In genomic region chr5:91382530-91383026, GRCh38 we compare ENCODE assay signal across 8 cellular contexts. TPM values are rescaled to one million over a fixed set of nuclear protein-coding genes. Genes with fewer than 3 reads are reported as not detected.
A peak's percentile ranks its signal among the peaks of the same experiment; 100 is the strongest.
DNase-seq lines count a peak whose midpoint lies in the region; ATAC-seq and TF ChIP-seq lines count a peak whose summit lies in the region.

No MANE protein-coding gene starts in this region.

- H3K36me3 ChIP-seq in BLaER1 (no peaks in the 10 kb centered on the region), HEK293 (ENCODE audit: control insufficient read depth in 2 of 2, insufficient read depth in 1 of 2, low read length in 2 of 2) (peaks cover 0 to 3% of the 10 kb centered on the region in 2 experiments; a peak in 1 of 3 replicates), Panc1 (ENCODE audit: control insufficient read depth, insufficient read depth, low read length) (peaks cover 15% of the 10 kb centered on the region), iPS-20b (ENCODE audit: insufficient read depth, low read depth, low read length) (peaks cover 10% of the 10 kb centered on the region), skeletal muscle tissue (ENCODE audit: control insufficient read depth in 3 of 3, insufficient read depth in 3 of 3, low read length in 3 of 3) (peaks cover 0 to 4% (median 0%) of the 10 kb centered on the region in 3 donors)

- peak; percentile 42 for DNase-seq in Panc1 (ENCODE audit: low read depth, low spot score)
- peak; percentile 58 for DNase-seq in astrocyte of the hippocampus (ENCODE audit: low read depth, low spot score)

- H4K20me1 ChIP-seq in BLaER1, result no peaks in the 10 kb centered on the region

- peak overlapping the region; percentile 92 for H3K4me2 ChIP-seq in BLaER1

- H3K27me3 ChIP-seq in BLaER1 (no peaks in the 10 kb centered on the region), Panc1 (ENCODE audit: control insufficient read depth, insufficient read depth, low read length) (no peaks in the 10 kb centered on the region), iPS-20b (ENCODE audit: insufficient read depth, low read length) (no peaks in the 10 kb centered on the region), skeletal muscle tissue (ENCODE audit: control insufficient read depth in 3 of 3, insufficient read depth in 3 of 3, low read length in 3 of 3) (no peaks in the 10 kb centered on the region)

- ATAC-seq in Panc1 (no peak), GM21390 (IDR thresholded peaks at IDR 0.05; ENCODE audit: unreplicated experiment) (no peak), HG03175 (IDR thresholded peaks at IDR 0.05; ENCODE audit: unreplicated experiment) (no peak)

- no peak for TF ChIP-seq CTCF in HEK293 (tag by site-specific recombination; IDR thresholded peaks at IDR 0.05)
- TF ChIP-seq CTCF in Panc1 (IDR thresholded peaks at IDR 0.05), result no peak

- H3K27ac ChIP-seq in BLaER1, result peak overlapping the region; percentile 95
- no peak overlapping the region; the same call in none of the 2 replicates for H3K27ac ChIP-seq in HEK293 (ENCODE audit: extremely low read depth, low read depth, low read length)
- peak overlapping the region; percentile 99 for H3K27ac ChIP-seq in Panc1 (ENCODE audit: low read length)
- H3K27ac ChIP-seq in iPS-20b (ENCODE audit: low read length), result no peak overlapping the region
- H3K27ac ChIP-seq in skeletal muscle tissue (ENCODE audit: low read depth, low read length), result peak overlapping the region; percentile 99

- intact Hi-C loops in Panc1 (cut with micrococcal nuclease; ENCODE audit: unreplicated experiment), result loop anchor here (5.0 to 10.0 kb wide), 2 partner anchors 70 to 448 kb away; no protein-coding TSS in a partner anchor

- in situ Hi-C loops in Panc1 (cut with HindIII; ENCODE audit: low pct_unique_long_range_greater_than_20kb, low sequenced_read_pairs), result no loop called here

- H3K9me3 ChIP-seq in BLaER1 (no peaks in the 10 kb centered on the region), HEK293 (ENCODE audit: control insufficient read depth, insufficient read depth, low read depth, low read length) (no peaks in the 10 kb centered on the region), Panc1 (ENCODE audit: control insufficient read depth, insufficient read depth, low read depth, low read length) (no peaks in the 10 kb centered on the region), iPS-20b (ENCODE audit: insufficient read depth, low read depth, low read length) (no peaks in the 10 kb centered on the region), skeletal muscle tissue (ENCODE audit: control insufficient read depth in 3 of 3, low read length in 3 of 3) (no peaks in the 10 kb centered on the region)

- H3K4me3 ChIP-seq in BLaER1, result peak overlapping the region; percentile 90
- H3K4me3 ChIP-seq in HEK293 (ENCODE audit: low read depth, low read length), result peak overlapping the region; percentile 63
- peak overlapping the region; percentile 72 to 84 for H3K4me3 ChIP-seq in Panc1 (ENCODE audit: low read depth in 2 of 2, low read length in 2 of 2)
- H3K4me3 ChIP-seq in iPS-20b (ENCODE audit: low read length), result peak overlapping the region; percentile 79
- H3K4me3 ChIP-seq in skeletal muscle tissue (ENCODE audit: low read length in 3 of 3), result peak overlapping the region; percentile 71 to 88 (median 87)

- H3K4me1 ChIP-seq in BLaER1 (peaks cover 18% of the 10 kb centered on the region), HEK293 (ENCODE audit: control insufficient read depth, insufficient read depth, low read length) (peaks cover 6% of the 10 kb centered on the region; the same call in 1 of the 2 replicates), Panc1 (ENCODE audit: control insufficient read depth, insufficient read depth, low read length) (peaks cover 22% of the 10 kb centered on the region; the same call in 1 of the 2 replicates), iPS-20b (ENCODE audit: insufficient read depth, low read length) (peaks cover 12% of the 10 kb centered on the region; the same call in 1 of the 2 replicates), skeletal muscle tissue (ENCODE audit: control insufficient read depth in 3 of 3, insufficient read depth in 3 of 3, low read length in 3 of 3) (peaks cover 4 to 13% (median 7%) of the 10 kb centered on the region in 3 donors)

- BruUV-seq in Panc1 (replicated peaks; lab: Mats Ljungman, UMichigan), result TSS peak; percentile 81

- POLR2A ChIA-PET in HEK293 (lab: Yijun Ruan, JAX), result interaction anchor here (0.6 to 2.5 kb wide), 15 partner anchors 10 to 973 kb away, joined by 3 to 13 read pairs (median 3); partner anchors contain the start of gene CETN3
- POLR2A ChIA-PET in Panc1 (lab: Charles Lee), result interaction anchor here (0.5 to 1.0 kb wide), 3 partner anchors 102 to 791 kb away, joined by 4 to 10 read pairs (median 8); no protein-coding TSS in a partner anchor

- CTCF ChIA-PET in HEK293 (lab: Yijun Ruan, JAX) (interaction anchor here (0.6 to 5.2 kb wide), 9 partner anchors 12 to 517 kb away, joined by 3 to 71 read pairs (median 25); no protein-coding TSS in a partner anchor), Panc1 (lab: Charles Lee) (interaction anchor here (1.0 kb wide), 1 partner anchor 37 kb away, joined by 4 read pairs; no protein-coding TSS in a partner anchor)

- peak overlapping the region; percentile 89 for H3K9ac ChIP-seq in BLaER1
- peak overlapping the region; percentile 100 for H3K9ac ChIP-seq in iPS-20b (ENCODE audit: low read depth, low read length)
- peak overlapping the region; percentile 88 to 95 (median 91) for H3K9ac ChIP-seq in skeletal muscle tissue (ENCODE audit: low read depth in 1 of 3, low read length in 3 of 3)

TF ChIP-seq in HEK293, 187 proteins besides CTCF, POLR2A, EP300 and RAD21:
- TF ChIP-seq REST (tag by site-specific recombination; IDR thresholded peaks at IDR 0.05), result 0 out of 2 replicates have a peak, but pooled peaks have one; percentile 35
- TF ChIP-seq ZNF324 (tag by site-specific recombination; IDR thresholded peaks at IDR 0.05), result no peak
- peak; percentile 59; the same call in 1 of the 2 replicates for TF ChIP-seq ZNF335 (tag by site-specific recombination; conservative IDR thresholded peaks at IDR 0.05)
- peak; percentile 18; the same call in 1 of the 2 replicates for TF ChIP-seq ZBTB20 (tag by site-specific recombination; IDR thresholded peaks at IDR 0.05)
- TF ChIP-seq, protein P1, sequence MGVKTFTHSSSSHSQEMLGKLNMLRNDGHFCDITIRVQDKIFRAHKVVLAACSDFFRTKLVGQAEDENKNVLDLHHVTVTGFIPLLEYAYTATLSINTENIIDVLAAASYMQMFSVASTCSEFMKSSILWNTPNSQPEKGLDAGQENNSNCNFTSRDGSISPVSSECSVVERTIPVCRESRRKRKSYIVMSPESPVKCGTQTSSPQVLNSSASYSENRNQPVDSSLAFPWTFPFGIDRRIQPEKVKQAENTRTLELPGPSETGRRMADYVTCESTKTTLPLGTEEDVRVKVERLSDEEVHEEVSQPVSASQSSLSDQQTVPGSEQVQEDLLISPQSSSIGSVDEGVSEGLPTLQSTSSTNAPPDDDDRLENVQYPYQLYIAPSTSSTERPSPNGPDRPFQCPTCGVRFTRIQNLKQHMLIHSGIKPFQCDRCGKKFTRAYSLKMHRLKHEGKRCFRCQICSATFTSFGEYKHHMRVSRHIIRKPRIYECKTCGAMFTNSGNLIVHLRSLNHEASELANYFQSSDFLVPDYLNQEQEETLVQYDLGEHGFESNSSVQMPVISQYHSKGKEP (tag by site-specific recombination; IDR thresholded peaks at IDR 0.05), result peak; percentile 72; the same call in 1 of the 2 replicates

RNA-seq across cellular contexts. Expression of gene ARRDC3, which starts 0.5 kb away (rescaled TPM):
- total RNA-seq in Panc1 (2021; ENCODE audit: unreplicated experiment) (33.0 TPM), skeletal muscle tissue (132 TPM)
- polyA plus RNA-seq in Panc1 (2012; ENCODE audit: insufficient read length), result 16.8 TPM

Comparison
In these comparisons a context has a peak if more than half of its experiments do, and no peak if none do; other contexts are left out.
1. H3K27ac ChIP-seq: peak in BLaER1 (single experiment), Panc1 (single experiment) and skeletal muscle tissue (single experiment); none in HEK293 (single experiment) and iPS-20b (single experiment).
2. Peak in every context shown above with its lines, with median percentiles within 50 percentile points of each other: H3K4me3 ChIP-seq and H3K9ac ChIP-seq.